Comparison of ENCODE assay signal across 9 cellular contexts in genomic region chr2:286774-287392, GRCh38. TPM values are rescaled to one million over a fixed set of nuclear protein-coding genes. Genes with fewer than 3 reads are reported as not detected.
DNase-seq lines count a peak whose midpoint lies in the region; ATAC-seq and TF ChIP-seq lines count a peak whose summit lies in the region.
"Had no signal": no experiment of that assay in that cellular context is flagged by ENCODE, and none has a peak within 500 bp of the region (broad histone marks: within the 10 kb centered on the region; RNA-seq: fewer than 3 reads in every experiment).

No MANE protein-coding gene starts in this region.

- H2BK12ac ChIP-seq in H9 (ENCODE audit: insufficient read length, low read depth, low read length), result no peak overlapping the region

- no peak overlapping the region for H4K8ac ChIP-seq in H9 (replicated peaks; ENCODE audit: insufficient read length, low read depth, low read length)

- intact Hi-C loops in psoas muscle (cut with DNase I), result loop anchor here in 1 of 2 donors (5.0 kb wide), 1 partner anchor 40 kb away; no protein-coding TSS in a partner anchor

- no peak overlapping the region for H4K91ac ChIP-seq in H9 (ENCODE audit: insufficient read length, low read depth, low read length)

- H3K27ac Mint-ChIP-seq in H9, result no peak overlapping the region
- H3K27ac Mint-ChIP-seq in activated naive CD8-positive, alpha-beta T cell treated with anti-CD3 and anti-CD28 coated beads, Interleukin-2, amount 10 ng/mL, durations not matched to agents 7 days and 5 days, result no peak overlapping the region

- H3K18ac ChIP-seq in H9 (ENCODE audit: insufficient read length, low read depth, low read length), result no peak overlapping the region

- H2BK15ac ChIP-seq in H9 (ENCODE audit: low read depth, low read length), result no peak overlapping the region

- no peaks in the 10 kb centered on the region for H4K20me1 ChIP-seq in H9 (ENCODE audit: control insufficient read depth, insufficient read depth, insufficient read length)

- DNase-seq in H9 (peak; percentile 40), iPS-NIHi11 (ENCODE audit: low spot score) (peak; percentile 30), psoas muscle (peak in 1 of 2 donors; percentile 24), activated gamma-delta T cell treated with Interleukin-2 at 50 U/mL for 16 hours (no peak), HuH-7 (ENCODE audit: low spot score) (no peak)
- DNase-seq in activated naive CD8-positive, alpha-beta T cell treated with anti-CD3 and anti-CD28 coated beads, Interleukin-2, amount 10 ng/mL, durations not matched to agents 7 days and 5 days, result no peak
- DNase-seq: SHP77 had no signal

- H2BK5ac ChIP-seq in H9 (ENCODE audit: insufficient read length, low read length), result no peak overlapping the region

- no peak overlapping the region for H3T11ph ChIP-seq in H9 (ENCODE audit: low read length)

- H3K4ac ChIP-seq in H9 (ENCODE audit: low read depth, low read length), result no peak overlapping the region

- peak overlapping the region; percentile 7 for H3K9ac ChIP-seq in H9 (ENCODE audit: extremely low read depth, insufficient read length, low read length)

- H3K56ac ChIP-seq in H9 (ENCODE audit: insufficient read length, low read depth, low read length), result no peak overlapping the region

- H3K27me3 ChIP-seq in H9 (ENCODE audit: insufficient read depth, low read length) (peaks cover 8% of the 10 kb centered on the region; the same call in 1 of the 2 replicates), psoas muscle (ENCODE audit: insufficient read depth in 3 of 3, low read length in 2 of 3) (peaks cover 0 to 44% (median 11%) of the 10 kb centered on the region in 3 donors)

- WGBS in H9 (ENCODE audit: extremely low coverage, insufficient read length, low lambda C conversion rate), result no CpG with 5 or more reads among the region's 20 CpGs
- 38 to 40% (median 40%) methylated on average over 20 of the region's 20 CpGs for WGBS in psoas muscle, 3 donors

- H2AFZ ChIP-seq in H9 (ENCODE audit: low read length), result no peak overlapping the region

- H3K4me1 ChIP-seq in H9 (ENCODE audit: insufficient read depth, low read length) (peaks cover 16% of the 10 kb centered on the region), psoas muscle (peaks cover 9% of the 10 kb centered on the region)

- no peaks in the 10 kb centered on the region for H3K9me3 ChIP-seq in H9 (ENCODE audit: control insufficient read depth, low read depth, low read length)
- H3K9me3 ChIP-seq in psoas muscle, result no peaks in the 10 kb centered on the region

- no peak overlapping the region for H3K23ac ChIP-seq in H9 (ENCODE audit: insufficient read length, low read depth, low read length)

- peaks cover 60% of the 10 kb centered on the region for H3K27me3 Mint-ChIP-seq in H9 (ENCODE audit: low read depth)
- peaks cover 42% of the 10 kb centered on the region for H3K27me3 Mint-ChIP-seq in activated naive CD8-positive, alpha-beta T cell treated with anti-CD3 and anti-CD28 coated beads, Interleukin-2, amount 10 ng/mL, durations not matched to agents 7 days and 5 days

- H2AK5ac ChIP-seq in H9 (ENCODE audit: insufficient read length, low read length), result no peak overlapping the region

- ATAC-seq in activated naive CD8-positive, alpha-beta T cell treated with anti-CD3 and anti-CD28 coated beads, Interleukin-2, amount 10 ng/mL, durations not matched to agents 7 days and 5 days (ENCODE audit: low read depth), result no peak
- ATAC-seq in psoas muscle (no peak), GM21825 (IDR thresholded peaks at IDR 0.05; ENCODE audit: unreplicated experiment) (no peak), HG03469 (IDR thresholded peaks at IDR 0.05; ENCODE audit: unreplicated experiment) (no peak)

- TF ChIP-seq CTCF in H9 (conservative IDR thresholded peaks at IDR 0.05), result no peak
- TF ChIP-seq CTCF in psoas muscle (IDR thresholded peaks at IDR 0.05), result no peak

- peaks cover 18% of the 10 kb centered on the region for H3K23me2 ChIP-seq in H9 (ENCODE audit: insufficient read length, low read depth, low read length, poor library complexity, severe bottlenecking)

- H3K79me1 ChIP-seq in H9 (ENCODE audit: insufficient read depth, low read depth, low read length, poor library complexity, severe bottlenecking), result no peaks in the 10 kb centered on the region

- H3K79me2 ChIP-seq in H9 (ENCODE audit: insufficient read depth, low read length), result no peaks in the 10 kb centered on the region

- H3K36me3 ChIP-seq in psoas muscle (ENCODE audit: insufficient read depth in 1 of 2, low read depth in 1 of 2), result peaks cover 0 to 9% of the 10 kb centered on the region in 2 donors

- peak overlapping the region; percentile 45 to 79 for H3K4me3 Mint-ChIP-seq in H9
- H3K4me3 Mint-ChIP-seq in activated naive CD8-positive, alpha-beta T cell treated with anti-CD3 and anti-CD28 coated beads, Interleukin-2, amount 10 ng/mL, durations not matched to agents 7 days and 5 days, result peak overlapping the region; percentile 8

- no peaks in the 10 kb centered on the region for H3K9me3 Mint-ChIP-seq in H9
- no peaks in the 10 kb centered on the region for H3K9me3 Mint-ChIP-seq in activated naive CD8-positive, alpha-beta T cell treated with anti-CD3 and anti-CD28 coated beads, Interleukin-2, amount 10 ng/mL, durations not matched to agents 7 days and 5 days

- H3K36me3 Mint-ChIP-seq in H9 (ENCODE audit: insufficient read depth in 1 of 3, low read depth in 3 of 3), result peaks cover 6 to 7% (median 7%) of the 10 kb centered on the region in 3 experiments; a peak in 6 of 7 replicates
- H3K36me3 Mint-ChIP-seq in activated naive CD8-positive, alpha-beta T cell treated with anti-CD3 and anti-CD28 coated beads, Interleukin-2, amount 10 ng/mL, durations not matched to agents 7 days and 5 days, result peaks cover 5% of the 10 kb centered on the region

- H3K27ac ChIP-seq in H9 (ENCODE audit: insufficient read length, low read depth, low read length) (no peak overlapping the region), psoas muscle (no peak overlapping the region)

- no peak overlapping the region for H4K5ac ChIP-seq in H9 (ENCODE audit: insufficient read length, low read depth, low read length)

- peak overlapping the region; percentile 59 for H3K4me3 ChIP-seq in psoas muscle

- H2BK120ac ChIP-seq in H9 (ENCODE audit: low read depth, low read length, poor library complexity, severe bottlenecking), result no peak overlapping the region

- H2BK20ac ChIP-seq in H9 (ENCODE audit: low read depth, low read length, poor library complexity, severe bottlenecking), result no peak overlapping the region

- H3K14ac ChIP-seq in H9 (ENCODE audit: insufficient read depth, low read length), result no peak overlapping the region

- peak overlapping the region; percentile 53 for H3K4me2 ChIP-seq in H9 (ENCODE audit: insufficient read depth, insufficient read length, low read length)

- POLR2A ChIA-PET in activated naive CD8-positive, alpha-beta T cell treated with anti-CD3 and anti-CD28 coated beads, Interleukin-2, amount 10 ng/mL, durations not matched to agents 7 days and 5 days (lab: Charles Lee), result no interaction called here

- H3K4me1 Mint-ChIP-seq in H9, result peaks cover 40 to 43% of the 10 kb centered on the region in 2 experiments
- H3K4me1 Mint-ChIP-seq in activated naive CD8-positive, alpha-beta T cell treated with anti-CD3 and anti-CD28 coated beads, Interleukin-2, amount 10 ng/mL, durations not matched to agents 7 days and 5 days, result peaks cover 1% of the 10 kb centered on the region

RNA-seq across cellular contexts. Expression of gene ALKAL2, which starts 1.0 kb away (rescaled TPM):
- total RNA-seq in H9 (2021), result 0.48 and 0.68 TPM in 2 replicates
- total RNA-seq in activated naive CD8-positive, alpha-beta T cell treated with anti-CD3 and anti-CD28 coated beads, Interleukin-2, amount 10 ng/mL, durations not matched to agents 7 days and 5 days, result not detected
- under 1 TPM in 1 of 4 donors, not detected in 3; 0.49 TPM for total RNA-seq in psoas muscle
- 1 to 10 TPM in 1 of 3 donors, under 1 TPM in 2; 0.26 to 1.1 (median 0.35) TPM for polyA plus RNA-seq in psoas muscle

RNA-seq across cellular contexts. Expression of gene ACP1, which starts 22.1 kb away (rescaled TPM):
- 135 and 143 TPM in 2 replicates for total RNA-seq in H9 (2021)
- 100 to 1,000 TPM in 1 of 2 experiments, 10 to 100 TPM in 1; 88.9 to 101 TPM for total RNA-seq in activated naive CD8-positive, alpha-beta T cell treated with anti-CD3 and anti-CD28 coated beads, Interleukin-2, amount 10 ng/mL, durations not matched to agents 7 days and 5 days
- total RNA-seq in psoas muscle, result 10 to 100 TPM; 55.8 to 73.6 (median 66.5) TPM
- 100 to 1,000 TPM in 2 of 3 donors, 10 to 100 TPM in 1; 78.1 to 104 (median 100) TPM for polyA plus RNA-seq in psoas muscle

RNA-seq across cellular contexts. Expression of gene SH3YL1, which starts 23.1 kb away (rescaled TPM):
- 25.3 and 26.5 TPM in 2 replicates for total RNA-seq in H9 (2021)
- total RNA-seq in activated naive CD8-positive, alpha-beta T cell treated with anti-CD3 and anti-CD28 coated beads, Interleukin-2, amount 10 ng/mL, durations not matched to agents 7 days and 5 days, result 10 to 100 TPM; 32.8 to 40.1 TPM
- 10 to 100 TPM in 1 of 4 donors, 1 to 10 TPM in 3; 7.7 to 10.0 (median 8.9) TPM for total RNA-seq in psoas muscle
- polyA plus RNA-seq in psoas muscle, result 1 to 10 TPM; 8.3 to 9.6 (median 9.2) TPM

Comparison
In these comparisons a context has a peak if more than half of its experiments do, and no peak if none do; other contexts are left out.
1. DNase-seq: peak in H9 (single experiment) and iPS-NIHi11 (single experiment); none in activated naive CD8-positive, alpha-beta T cell treated with anti-CD3 and anti-CD28 coated beads, Interleukin-2, amount 10 ng/mL, durations not matched to agents 7 days and 5 days (single experiment), activated gamma-delta T cell treated with Interleukin-2 at 50 U/mL for 16 hours (single experiment) and HuH-7 (single experiment).